ENCODE assay signal across 25 cellular contexts in genomic region chr2:3665886-3666612, GRCh38. TPM values are rescaled to one million over a fixed set of nuclear protein-coding genes. Genes with fewer than 3 reads are reported as not detected.
"Had no signal": no experiment of that assay in that cellular context is flagged by ENCODE, and none has a peak within 500 bp of the region (broad histone marks: within the 10 kb centered on the region; RNA-seq: fewer than 3 reads in every experiment).

No MANE protein-coding gene starts in this region.

- H3K4me1 Mint-ChIP-seq: activated naive CD8-positive, alpha-beta T cell treated with anti-CD3 and anti-CD28 coated beads, Interleukin-2, amount 10 ng/mL, durations not matched to agents 7 days and 5 days had no signal

- H3K4me1 ChIP-seq: pancreas, SJCRH30, transverse colon had no signal

- H3K27ac Mint-ChIP-seq: activated naive CD8-positive, alpha-beta T cell treated with anti-CD3 and anti-CD28 coated beads, Interleukin-2, amount 10 ng/mL, durations not matched to agents 7 days and 5 days had no signal

- H3K36me3 ChIP-seq: brain microvascular endothelial cell, heart left ventricle, pancreas, SJCRH30, transverse colon had no signal

- H3K36me3 Mint-ChIP-seq: activated naive CD8-positive, alpha-beta T cell treated with anti-CD3 and anti-CD28 coated beads, Interleukin-2, amount 10 ng/mL, durations not matched to agents 7 days and 5 days had no signal

- H3K27ac ChIP-seq: brain microvascular endothelial cell, epithelial cell of prostate, heart left ventricle, pancreas, SJCRH30, skin epidermis, transverse colon had no signal

- FAIRE-seq: frontal cortex, pancreas had no signal

- ATAC-seq: activated CD4-positive, CD25-positive, alpha-beta regulatory T cell treated with anti-CD3 and anti-CD28 coated beads, Interleukin-2, amount 50 U/mL, for 24 hours; left colon had no signal

- H3K27me3 ChIP-seq: brain microvascular endothelial cell, pancreas, SJCRH30, transverse colon had no signal

- DNase-seq: activated CD4-positive, alpha-beta T cell treated with anti-CD3 and anti-CD28 coated beads, Interleukin-2, amount 50 U/mL, for 1 hour; activated gamma-delta T cell; activated naive CD8-positive, alpha-beta T cell treated with anti-CD3 and anti-CD28 coated beads, Interleukin-2, amount 10 ng/mL, durations not matched to agents 7 days and 5 days; activated T-cell treated with anti-CD3 and anti-CD28 coated beads, Interleukin-2, amount 50 U/mL, for 1 hour; brain microvascular endothelial cell; effector memory CD4-positive, alpha-beta T cell; heart left ventricle; left colon; midbrain; SJCRH30; stimulated activated CD4-positive, alpha-beta T cell treated with anti-CD3 and anti-CD28 coated beads, Interleukin-15, amount 100 ng/mL, for 24 hours; stimulated activated CD4-positive, alpha-beta T cell treated with anti-CD3 and anti-CD28 coated beads, Interleukin-4, amount 100 ng/mL, for 1 hour; stimulated activated naive CD4-positive, alpha-beta T cell; substantia nigra; SW 1271; transverse colon had no signal

- H3K4me3 ChIP-seq: lung, pancreas, SJCRH30, skin epidermis, transverse colon had no signal

- H3K4me3 Mint-ChIP-seq: activated naive CD8-positive, alpha-beta T cell treated with anti-CD3 and anti-CD28 coated beads, Interleukin-2, amount 10 ng/mL, durations not matched to agents 7 days and 5 days; neural crest cell had no signal

- H3K9me3 ChIP-seq: heart left ventricle, pancreas, SJCRH30, transverse colon had no signal

- H3K9me3 Mint-ChIP-seq: activated naive CD8-positive, alpha-beta T cell treated with anti-CD3 and anti-CD28 coated beads, Interleukin-2, amount 10 ng/mL, durations not matched to agents 7 days and 5 days; neural crest cell had no signal

RNA-seq across cellular contexts. Expression of gene ALLC, which starts 8.0 kb away (rescaled TPM):
- total RNA-seq: activated naive CD8-positive, alpha-beta T cell treated with anti-CD3 and anti-CD28 coated beads, Interleukin-2, amount 10 ng/mL, durations not matched to agents 7 days and 5 days; heart left ventricle; left colon; lung; myocyte; neural crest cell; pancreas; SJCRH30; T-helper 2 cell treated with Interferon-gamma antibody and Interleukin-4, amounts not matched to agents 100 ng/mL and 5 ng/mL, for 36 hours; transverse colon had no signal
- polyA plus RNA-seq: heart left ventricle had no signal

RNA-seq across cellular contexts. Expression of gene DCDC2C, which starts 37.3 kb away (rescaled TPM):
- total RNA-seq: activated naive CD8-positive, alpha-beta T cell treated with anti-CD3 and anti-CD28 coated beads, Interleukin-2, amount 10 ng/mL, durations not matched to agents 7 days and 5 days; heart left ventricle; left colon; myocyte; neural crest cell; pancreas; SJCRH30; T-helper 2 cell treated with Interferon-gamma antibody and Interleukin-4, amounts not matched to agents 100 ng/mL and 5 ng/mL, for 36 hours; transverse colon had no signal
- polyA plus RNA-seq: heart left ventricle, lung, pancreas had no signal
